ENCODE assay signal across 12 cellular contexts in the genomic region with DNA sequence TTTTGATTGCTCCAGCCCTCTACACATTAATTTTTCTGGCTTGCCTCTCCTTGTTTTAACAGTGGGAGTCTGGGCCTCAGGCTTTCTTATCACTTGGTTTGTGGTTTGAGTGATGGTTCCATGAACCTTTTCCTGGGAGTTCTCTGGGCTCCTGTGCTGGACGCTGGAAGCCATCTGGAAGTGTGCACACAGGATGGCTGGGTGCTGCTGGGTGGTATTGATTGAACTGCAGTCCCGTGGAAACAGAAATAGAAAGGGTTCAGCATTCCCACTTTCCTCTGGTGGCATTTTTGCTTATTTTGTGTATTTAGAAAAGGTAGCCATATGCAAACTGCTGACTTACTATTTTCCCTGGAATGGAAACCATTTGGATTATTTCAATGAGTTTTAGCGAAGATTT. TPM values are rescaled to one million over a fixed set of nuclear protein-coding genes. Genes with fewer than 3 reads are reported as not detected.
DNase-seq lines count a peak whose midpoint lies in the region; ATAC-seq and TF ChIP-seq lines count a peak whose summit lies in the region.
"Had no signal": no experiment of that assay in that cellular context is flagged by ENCODE, and none has a peak within 500 bp of the region (broad histone marks: within the 10 kb centered on the region; RNA-seq: fewer than 3 reads in every experiment).

No MANE protein-coding gene starts in this region.

- H3K4me3 ChIP-seq in heart left ventricle (peak overlapping the region in 1 of 12 donors; percentile 16), esophagus muscularis mucosa (peak overlapping the region; percentile 28 to 48 (median 40)), neural progenitor cell (no peak overlapping the region)
- H3K4me3 ChIP-seq: SJCRH30, thyroid gland had no signal

- peaks cover 0 to 84% (median 59%) of the 10 kb centered on the region in 12 donors for H3K4me1 ChIP-seq in heart left ventricle
- H3K4me1 ChIP-seq in esophagus muscularis mucosa: peaks cover 64 to 98% (median 95%) of the 10 kb centered on the region in 4 donors
- no peaks in the 10 kb centered on the region for H3K4me1 ChIP-seq in neural progenitor cell

- no peak overlapping the region for H3K4me2 ChIP-seq in neural progenitor cell

- no peak for DNase-seq in heart left ventricle
- DNase-seq in left cardiac atrium: no peak
- DNase-seq in esophagus muscularis mucosa (ENCODE audit: extremely low spot score): no peak
- DNase-seq in neural progenitor cell (ENCODE audit: low spot score): no peak
- no peak for DNase-seq in NCI-H146 (lab: John Stamatoyannopoulos, UW)
- DNase-seq in dedifferentiated amniotic fluid mesenchymal stem cell (ENCODE audit: extremely low spot score): no peak
- DNase-seq in NCI-H82 treated with DMSO at 0.1 percent for 48 hours (lab: John Stamatoyannopoulos, UW; ENCODE audit: unreplicated experiment): no peak
- no peak for DNase-seq in HEK293T (ENCODE audit: extremely low spot score)
- DNase-seq: NCI-H2227 treated with DMSO at 0.1 percent for 48 hours, SJCRH30, thyroid gland had no signal

- no peaks in the 10 kb centered on the region for H3K36me3 Mint-ChIP-seq in neural progenitor cell

- H3K36me3 ChIP-seq in heart left ventricle (no peaks in the 10 kb centered on the region), esophagus muscularis mucosa (no peaks in the 10 kb centered on the region), neural progenitor cell (no peaks in the 10 kb centered on the region)
- H3K36me3 ChIP-seq: SJCRH30, thyroid gland had no signal

- no peak for TF ChIP-seq EP300 in esophagus muscularis mucosa (IDR thresholded peaks at IDR 0.05)

- H3F3A ChIP-seq in neural progenitor cell (ENCODE audit: low read depth): no peaks in the 10 kb centered on the region

- H3K4me3 Mint-ChIP-seq in neural progenitor cell: no peak overlapping the region
- H3K4me3 Mint-ChIP-seq: activated T-helper 17 cell treated with anti-CD3 and anti-CD28 coated beads, Interleukin-2, amount 50 U/mL, for 72 hours had no signal

- H3K9me3 ChIP-seq in heart left ventricle (no peaks in the 10 kb centered on the region), esophagus muscularis mucosa (no peaks in the 10 kb centered on the region), neural progenitor cell (ENCODE audit: low read depth) (no peaks in the 10 kb centered on the region)
- H3K9me3 ChIP-seq: SJCRH30, thyroid gland had no signal

- peak in 1 of 4 donors; percentile 39 for ATAC-seq in heart left ventricle
- no peak for ATAC-seq in left cardiac atrium
- ATAC-seq: activated T-helper 17 cell treated with anti-CD3 and anti-CD28 coated beads, Interleukin-2, amount 50 U/mL, for 72 hours had no signal

- no peaks in the 10 kb centered on the region for H3K79me2 ChIP-seq in neural progenitor cell (ENCODE audit: low read depth)

- TF ChIP-seq POLR2A in heart left ventricle (IDR thresholded peaks at IDR 0.05): no peak
- TF ChIP-seq POLR2A in esophagus muscularis mucosa (IDR thresholded peaks at IDR 0.05; ENCODE audit: low read depth): no peak

- intact Hi-C loops in heart left ventricle (cut with DNase I) (loop anchor here in 1 of 10 donors (2.0 kb wide), 1 partner anchor 14 kb away; no protein-coding TSS in a partner anchor), left cardiac atrium (cut with DNase I) (loop anchor here in 1 of 2 donors (2.0 kb wide), 1 partner anchor 22 kb away; no protein-coding TSS in a partner anchor), esophagus muscularis mucosa (cut with DNase I) (no loop called here)

- WGBS in heart left ventricle, 4 donors: 62 to 68% (median 64%) methylated on average over 3 of the region's 3 CpGs
- 46% methylated on average over 3 of the region's 3 CpGs for WGBS in esophagus muscularis mucosa

- no peak for TF ChIP-seq CTCF in heart left ventricle (IDR thresholded peaks at IDR 0.05)
- no peak for TF ChIP-seq CTCF in esophagus muscularis mucosa (IDR thresholded peaks at IDR 0.05)
- TF ChIP-seq CTCF in neural progenitor cell (IDR thresholded peaks at IDR 0.05): no peak

- H2AFZ ChIP-seq in neural progenitor cell (replicated peaks): peak overlapping the region; percentile 74

- no peak overlapping the region for H3K27ac Mint-ChIP-seq in neural progenitor cell
- H3K27ac Mint-ChIP-seq: activated T-helper 17 cell treated with anti-CD3 and anti-CD28 coated beads, Interleukin-2, amount 50 U/mL, for 72 hours had no signal

- H3K27me3 Mint-ChIP-seq in neural progenitor cell (ENCODE audit: insufficient read depth, low read depth): no peaks in the 10 kb centered on the region
- H3K27me3 Mint-ChIP-seq: activated T-helper 17 cell treated with anti-CD3 and anti-CD28 coated beads, Interleukin-2, amount 50 U/mL, for 72 hours had no signal

- H3K27me3 ChIP-seq in heart left ventricle (no peaks in the 10 kb centered on the region), esophagus muscularis mucosa (no peaks in the 10 kb centered on the region), neural progenitor cell (no peaks in the 10 kb centered on the region)
- H3K27me3 ChIP-seq: SJCRH30, thyroid gland had no signal

- CTCF ChIA-PET in HEK293T (lab: Yijun Ruan, JAX): no interaction called here

- H3K4me1 Mint-ChIP-seq in neural progenitor cell: no peaks in the 10 kb centered on the region
- H3K4me1 Mint-ChIP-seq: activated T-helper 17 cell treated with anti-CD3 and anti-CD28 coated beads, Interleukin-2, amount 50 U/mL, for 72 hours had no signal

- no peaks in the 10 kb centered on the region for H3K9me3 Mint-ChIP-seq in neural progenitor cell

- H3K9ac ChIP-seq in neural progenitor cell: no peak overlapping the region

- no peaks in the 10 kb centered on the region for H4K20me1 ChIP-seq in neural progenitor cell (ENCODE audit: low read depth)

- peak overlapping the region in 7 of 12 donors; percentile 1 to 90 (median 37) for H3K27ac ChIP-seq in heart left ventricle
- H3K27ac ChIP-seq in esophagus muscularis mucosa (replicated peaks in 1 of 4): peak overlapping the region; percentile 76 to 81 (median 78)
- no peak overlapping the region for H3K27ac ChIP-seq in neural progenitor cell
- H3K27ac ChIP-seq: SJCRH30, thyroid gland had no signal

- POLR2A ChIA-PET in HEK293T (lab: Yijun Ruan, JAX): no interaction called here

TF ChIP-seq in HEK293T, 16 proteins besides CTCF, POLR2A, EP300 and RAD21:
- no peak for TF ChIP-seq NFRKB (IDR thresholded peaks at IDR 0.05)
- TF ChIP-seq BHLHE40 (IDR thresholded peaks at IDR 0.05; ENCODE audit: borderline replicate concordance): no peak
- no peak for TF ChIP-seq ZNF384 (IDR thresholded peaks at IDR 0.05)
- TF ChIP-seq FOXM1 (IDR thresholded peaks at IDR 0.05; ENCODE audit: borderline replicate concordance): no peak
- TF ChIP-seq, protein P1, sequence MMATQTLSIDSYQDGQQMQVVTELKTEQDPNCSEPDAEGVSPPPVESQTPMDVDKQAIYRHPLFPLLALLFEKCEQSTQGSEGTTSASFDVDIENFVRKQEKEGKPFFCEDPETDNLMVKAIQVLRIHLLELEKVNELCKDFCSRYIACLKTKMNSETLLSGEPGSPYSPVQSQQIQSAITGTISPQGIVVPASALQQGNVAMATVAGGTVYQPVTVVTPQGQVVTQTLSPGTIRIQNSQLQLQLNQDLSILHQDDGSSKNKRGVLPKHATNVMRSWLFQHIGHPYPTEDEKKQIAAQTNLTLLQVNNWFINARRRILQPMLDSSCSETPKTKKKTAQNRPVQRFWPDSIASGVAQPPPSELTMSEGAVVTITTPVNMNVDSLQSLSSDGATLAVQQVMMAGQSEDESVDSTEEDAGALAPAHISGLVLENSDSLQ (IDR thresholded peaks at IDR 0.05): no peak
- no peak for TF ChIP-seq HDGF (IDR thresholded peaks at IDR 0.05; ENCODE audit: borderline replicate concordance)
- TF ChIP-seq ELF4 (IDR thresholded peaks at IDR 0.05): no peak
- no peak for TF ChIP-seq SUZ12 (IDR thresholded peaks at IDR 0.05)
- TF ChIP-seq TARDBP (IDR thresholded peaks at IDR 0.05): no peak
- TF ChIP-seq CTBP1 (IDR thresholded peaks at IDR 0.05; ENCODE audit: borderline replicate concordance): no peak
- TF ChIP-seq SP1 (IDR thresholded peaks at IDR 0.05): no peak
- no peak for TF ChIP-seq ARNT (IDR thresholded peaks at IDR 0.05)
- TF ChIP-seq L3MBTL2 (conservative IDR thresholded peaks at IDR 0.05): no peak
- TF ChIP-seq FOXA1 (IDR thresholded peaks at IDR 0.05): no peak
- no peak for TF ChIP-seq LEF1 (IDR thresholded peaks at IDR 0.05; ENCODE audit: borderline replicate concordance)
- TF ChIP-seq FOXK2 (IDR thresholded peaks at IDR 0.05): no peak

RNA-seq across cellular contexts. Expression of a gene that starts 25.6 kb away (rescaled TPM):
- total RNA-seq in heart left ventricle (100 to 1,000 TPM in 2 of 9 donors, 10 to 100 TPM in 7; 61.4 to 114 (median 86.9) TPM), left cardiac atrium (10 to 100 TPM; 35.2 to 51.4 TPM), esophagus muscularis mucosa (100 to 1,000 TPM in 1 of 4 donors, 10 to 100 TPM in 3; 68.1 to 141 (median 81.2) TPM), neural progenitor cell (ENCODE audit: low replicate concordance) (0.09 TPM in 1 of 2 replicates, not detected in the other)
- polyA plus RNA-seq in heart left ventricle: 10 to 100 TPM; 17.9 to 56.9 TPM
- total RNA-seq: activated T-helper 17 cell treated with anti-CD3 and anti-CD28 coated beads, Interleukin-2, amount 50 U/mL, for 72 hours had no signal

Comparison
In these comparisons a context has a peak if more than half of its experiments do, and no peak if none do; other contexts are left out.
1. RNA of a gene that starts 25.6 kb away (total RNA-seq): 61.4 to 114 TPM in heart left ventricle, 68.1 to 141 TPM in esophagus muscularis mucosa and 35.2 to 51.4 TPM in left cardiac atrium; 0.09 TPM in neural progenitor cell; every median in the first group is over 10 times any median in the second.